ENCODE assay signal across 11 cellular contexts in the genomic region with DNA sequence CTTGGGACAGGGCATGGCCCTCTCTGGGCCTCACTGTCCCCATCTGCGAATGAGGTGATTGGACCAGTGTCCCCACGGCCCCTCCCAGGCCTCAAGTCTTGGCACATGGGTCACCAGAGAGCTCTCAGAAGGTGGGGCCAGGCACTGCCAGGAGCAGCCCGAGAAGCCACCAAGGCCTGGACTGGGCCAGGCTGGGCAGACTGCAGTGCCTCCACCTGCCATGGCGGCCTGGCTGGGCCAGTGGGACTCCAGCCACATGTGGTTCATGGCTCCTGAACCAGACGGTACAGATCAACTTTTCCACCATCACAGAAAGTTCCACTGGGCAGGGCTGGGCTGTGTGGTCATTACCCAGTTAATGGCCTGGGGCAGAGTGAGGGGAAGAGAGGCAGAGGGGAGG. TPM values are rescaled to one million over a fixed set of nuclear protein-coding genes. Genes with fewer than 3 reads are reported as not detected.
DNase-seq lines count a peak whose midpoint lies in the region; ATAC-seq, FAIRE-seq and TF ChIP-seq lines count a peak whose summit lies in the region.
"Had no signal": no experiment of that assay in that cellular context is flagged by ENCODE, and none has a peak within 500 bp of the region (broad histone marks: within the 10 kb centered on the region; RNA-seq: fewer than 3 reads in every experiment).

No MANE protein-coding gene starts in this region.

- H2BK5ac ChIP-seq in IMR-90 (ENCODE audit: low read depth, low read length, poor library complexity, severe bottlenecking), result no peak overlapping the region

- no peaks in the 10 kb centered on the region for H3K79me2 ChIP-seq in HepG2 (ENCODE audit: insufficient read depth, low read length)

- H2BK120ac ChIP-seq in IMR-90 (ENCODE audit: low read depth, low read length), result no peak overlapping the region

- H3K4me3 Mint-ChIP-seq in immature natural killer cell, result no peak overlapping the region
- H3K4me3 Mint-ChIP-seq: CD4-positive, CD25-positive, alpha-beta regulatory T cell; HFFc6 had no signal

- TF ChIP-seq EP300 in HepG2 (IDR thresholded peaks at IDR 0.05; ENCODE audit: low read depth in 2 of 2, low read length in 2 of 2), result no peak
- TF ChIP-seq EP300 in HepG2 (CRISPR knock-in tag; IDR thresholded peaks at IDR 0.05; ENCODE audit: borderline replicate concordance), result no peak

- H3K9me3 Mint-ChIP-seq in immature natural killer cell, result no peaks in the 10 kb centered on the region
- H3K9me3 Mint-ChIP-seq: HFFc6 had no signal

- in situ Hi-C loops in IMR-90 (cut with MboI; ENCODE audit: low sequenced_read_pairs) (no loop called here), HepG2 (cut with HindIII; ENCODE audit: extremely low pct_ligation_motif_present, low pct_unique_long_range_greater_than_20kb) (no loop called here)

- no peaks in the 10 kb centered on the region for H3K36me3 Mint-ChIP-seq in immature natural killer cell

- no peaks in the 10 kb centered on the region for H3K9me1 ChIP-seq in IMR-90 (ENCODE audit: insufficient read depth, low read length)

- dilution Hi-C loops in IMR-90 (cut with HindIII; ENCODE audit: low sequenced_read_pairs, unreplicated experiment), result no loop called here

- ATAC-seq in IMR-90 (ENCODE audit: low read depth) (no peak), HepG2 (peak; percentile 5; the same call in 2 of the 3 replicates), upper lobe of right lung (peak; percentile 12), HG03175 (IDR thresholded peaks at IDR 0.05; ENCODE audit: unreplicated experiment) (no peak)

- H2AK9ac ChIP-seq in IMR-90 (replicated peaks; ENCODE audit: low read depth, low read length, poor library complexity), result peak overlapping the region; percentile 51

- H2BK20ac ChIP-seq in IMR-90 (ENCODE audit: low read depth, low read length), result no peak overlapping the region

- H2AFZ ChIP-seq in IMR-90 (replicated peaks; ENCODE audit: low read length, poor library complexity) (no peak overlapping the region), HepG2 (ENCODE audit: low read length) (no peak overlapping the region)

- H3K27me3 Mint-ChIP-seq in immature natural killer cell (ENCODE audit: low read depth in 3 of 3), result peaks cover 0 to 2% (median 1%) of the 10 kb centered on the region in 3 donors
- H3K27me3 Mint-ChIP-seq: CD4-positive, CD25-positive, alpha-beta regulatory T cell had no signal

- H3K27ac Mint-ChIP-seq in immature natural killer cell, result no peak overlapping the region
- H3K27ac Mint-ChIP-seq: HFFc6 had no signal

- H3K56ac ChIP-seq in IMR-90 (ENCODE audit: extremely low read depth, insufficient read depth, low read length), result no peak overlapping the region

- WGBS in IMR-90 (ENCODE audit: extremely low coverage in 2 of 2, insufficient read length in 1 of 2), 2 experiments, result 81% methylated on average over 3 of the region's 5 CpGs; no CpG with 5 or more reads in 1 of the 2 experiments
- 79% methylated on average over 3 of the region's 5 CpGs for WGBS in HepG2 (ENCODE audit: low lambda C conversion rate)

- no peaks in the 10 kb centered on the region for H3K79me1 ChIP-seq in IMR-90 (ENCODE audit: low read depth in 1 of 2, low read length in 2 of 2)

- TF ChIP-seq CTCF in IMR-90 (conservative IDR thresholded peaks at IDR 0.05; ENCODE audit: low read depth, low read length), result no peak
- no peak for TF ChIP-seq CTCF in HepG2 (CRISPR knock-in tag; IDR thresholded peaks at IDR 0.05)
- TF ChIP-seq CTCF in upper lobe of right lung (IDR thresholded peaks at IDR 0.05), result no peak

- no peak overlapping the region for H3K23ac ChIP-seq in IMR-90 (ENCODE audit: low read depth, low read length)

- H3K4me1 ChIP-seq in BLaER1 (peaks cover 45% of the 10 kb centered on the region), IMR-90 (ENCODE audit: control insufficient read depth, insufficient read depth, low read length) (no peaks in the 10 kb centered on the region), HepG2 (ENCODE audit: insufficient read depth, low read length) (peaks cover 25% of the 10 kb centered on the region), upper lobe of right lung (no peaks in the 10 kb centered on the region)

- H3K4ac ChIP-seq in IMR-90 (ENCODE audit: low read depth, low read length), result no peak overlapping the region

- no peak for DNase-seq in IMR-90
- DNase-seq in HepG2 (ENCODE audit: low spot score), result no peak
- no peak for DNase-seq in upper lobe of right lung
- no peak for DNase-seq in immature natural killer cell
- DNase-seq: GF-D8, HCEC 1CT, HFFc6 had no signal

- no peak for FAIRE-seq in HepG2 (lab: Jason Lieb, UNC)

- POLR2A ChIA-PET in IMR-90 (lab: Charles Lee; ENCODE audit: unreplicated experiment) (no interaction called here), HepG2 (lab: Yijun Ruan, JAX) (interaction anchor here (1.2 kb wide), 1 partner anchor 20 kb away, joined by 5 read pairs; a partner anchor contains a TSS)

- H2AK5ac ChIP-seq in IMR-90 (ENCODE audit: low read depth, low read length), result no peak overlapping the region

- peak overlapping the region; percentile 50; the same call in 1 of the 2 replicates for H3K4me2 ChIP-seq in BLaER1
- H3K4me2 ChIP-seq in IMR-90 (ENCODE audit: low read depth, low read length), result no peak overlapping the region
- H3K4me2 ChIP-seq in HepG2 (ENCODE audit: low read depth, low read length), result no peak overlapping the region

- H3K4me3 ChIP-seq in BLaER1 (no peak overlapping the region), IMR-90 (ENCODE audit: insufficient read depth, low read depth, low read length) (no peak overlapping the region), HepG2 (replicated peaks in 1 of 3; ENCODE audit: insufficient read depth in 1 of 3, low read depth in 2 of 3, low read length in 3 of 3) (no peak overlapping the region), upper lobe of right lung (no peak overlapping the region)

- peaks cover 0 to 1% of the 10 kb centered on the region in 2 donors for H3K4me1 Mint-ChIP-seq in immature natural killer cell

- CTCF ChIA-PET in IMR-90 (lab: Yijun Ruan, JAX) (interaction anchor here (1.1 kb wide), 1 partner anchor 97 kb away, joined by 11 read pairs; no protein-coding TSS in a partner anchor), HepG2 (lab: Yijun Ruan, JAX; ENCODE audit: low intra/inter-chr PET ratio, low total read pairs) (interaction anchor here (1.1 to 1.7 kb wide), 3 partner anchors 94 to 734 kb away, joined by 3 to 5 read pairs (median 5); no protein-coding TSS in a partner anchor)

- H3K18ac ChIP-seq in IMR-90 (ENCODE audit: low read depth, low read length), result no peak overlapping the region

- no peak overlapping the region for H4K5ac ChIP-seq in IMR-90 (ENCODE audit: low read depth, low read length)

- intact Hi-C loops in IMR-90 (cut with micrococcal nuclease) (no loop called here), HepG2 (cut with micrococcal nuclease; ENCODE audit: unreplicated experiment) (loop anchor here (5.0 kb wide), 1 partner anchor 735 kb away; no protein-coding TSS in a partner anchor), upper lobe of right lung (cut with DNase I) (no loop called here)

- H4K91ac ChIP-seq in IMR-90 (ENCODE audit: insufficient read depth, low read depth, low read length), result no peak overlapping the region

- H4K20me1 ChIP-seq in BLaER1, result no peaks in the 10 kb centered on the region
- H4K20me1 ChIP-seq in IMR-90 (ENCODE audit: insufficient read depth, low read length), result no peaks in the 10 kb centered on the region
- no peaks in the 10 kb centered on the region for H4K20me1 ChIP-seq in HepG2 (ENCODE audit: insufficient read depth, low read length)

- H3K14ac ChIP-seq in IMR-90 (replicated peaks; ENCODE audit: low read depth, low read length), result no peak overlapping the region

- no peak overlapping the region for H2BK15ac ChIP-seq in IMR-90 (ENCODE audit: low read depth, low read length)

- H3K27ac ChIP-seq in BLaER1, result peak overlapping the region; percentile 23; the same call in 1 of the 2 replicates
- no peak overlapping the region for H3K27ac ChIP-seq in IMR-90 (ENCODE audit: insufficient read depth, low read length)
- no peak overlapping the region for H3K27ac ChIP-seq in HepG2 (ENCODE audit: extremely low read length, insufficient read depth, low read length)
- H3K27ac ChIP-seq in upper lobe of right lung, result no peak overlapping the region
- H3K27ac ChIP-seq: HL-60 had no signal

- H3K9me3 ChIP-seq in BLaER1, result peaks cover 1% of the 10 kb centered on the region
- H3K9me3 ChIP-seq in IMR-90 (ENCODE audit: control insufficient read depth, insufficient read depth, low read length), result no peaks in the 10 kb centered on the region; the same call in 1 of the 2 replicates
- no peaks in the 10 kb centered on the region for H3K9me3 ChIP-seq in HepG2 (ENCODE audit: low read length)
- H3K9me3 ChIP-seq in upper lobe of right lung, result no peaks in the 10 kb centered on the region

- BruUV-seq in IMR-90 (replicated peaks; lab: Mats Ljungman, UMichigan), result no TSS peak
- BruUV-seq in HepG2 (replicated peaks; lab: Mats Ljungman, UMichigan), result no TSS peak

- TF ChIP-seq RAD21 in IMR-90 (IDR thresholded peaks at IDR 0.05; ENCODE audit: low read length) (no peak), HepG2 (CRISPR knock-in tag; IDR thresholded peaks at IDR 0.05) (no peak)

- H4K8ac ChIP-seq in IMR-90 (ENCODE audit: low read depth in 2 of 2, low read length in 2 of 2), result no peak overlapping the region

- H3K9ac ChIP-seq in BLaER1 (no peak overlapping the region), IMR-90 (ENCODE audit: low read depth, low read length) (no peak overlapping the region), HepG2 (ENCODE audit: insufficient read depth, low read depth, low read length) (no peak overlapping the region)

- H3K36me3 ChIP-seq in BLaER1 (0 out of 2 replicates have a peak, but pooled peaks cover under 1% of the 10 kb centered on the region), IMR-90 (ENCODE audit: control insufficient read depth, insufficient read depth, low read length) (no peaks in the 10 kb centered on the region), HepG2 (replicated peaks in 1 of 2; ENCODE audit: control insufficient read depth in 1 of 2, insufficient read depth in 2 of 2, low read length in 2 of 2) (no peaks in the 10 kb centered on the region; a peak in 1 of 5 replicates), upper lobe of right lung (no peaks in the 10 kb centered on the region)

- TF ChIP-seq POLR2A in IMR-90 (IDR thresholded peaks at IDR 0.05; ENCODE audit: low read depth, low read length) (no peak), HepG2 (IDR thresholded peaks at IDR 0.05; ENCODE audit: insufficient read depth in 1 of 2, low read depth in 2 of 2, low read length in 2 of 2) (no peak)

- H3K27me3 ChIP-seq in BLaER1, result no peaks in the 10 kb centered on the region
- H3K27me3 ChIP-seq in IMR-90 (ENCODE audit: control insufficient read depth, insufficient read depth, low read length), result 0 out of 2 replicates have a peak, but pooled peaks cover 2% of the 10 kb centered on the region
- H3K27me3 ChIP-seq in HepG2 (ENCODE audit: control insufficient read depth in 1 of 2, insufficient read depth in 2 of 2, low read length in 2 of 2), result no peaks in the 10 kb centered on the region
- no peaks in the 10 kb centered on the region for H3K27me3 ChIP-seq in upper lobe of right lung

RNA-seq across cellular contexts. Expression of a gene that starts 19.8 kb away (rescaled TPM):
- total RNA-seq in IMR-90 (2012; rRNA removed), result 1.9 and 2.0 TPM in 2 replicates
- 3.8 and 4.7 TPM in 2 replicates for polyA plus RNA-seq in IMR-90 (2012; rRNA removed)
- 3.7 and 6.4 TPM in 2 replicates for polyA plus RNA-seq in IMR-90 (2012; cell fraction: cytosol; rRNA removed)
- 4.1 and 7.4 TPM in 2 replicates for polyA plus RNA-seq in IMR-90 (2012; cell fraction: nucleus; rRNA removed; ENCODE audit: low replicate concordance)
- total RNA-seq in HepG2 (2016; rRNA removed; fragmentation: Illumina TruSeq; extraction: Trizol), result 7.2 and 8.6 TPM in 2 replicates
- 20.8 and 21.6 TPM in 2 replicates for total RNA-seq in HepG2 (2016; cell fraction: cytosol; rRNA removed; fragmentation: Illumina TruSeq; extraction: Trizol; ENCODE audit: low read depth)
- 6.9 and 8.1 TPM in 2 replicates for total RNA-seq in HepG2 (2016; cell fraction: insoluble cytoplasmic fraction; rRNA removed; fragmentation: Illumina TruSeq; extraction: Trizol)
- total RNA-seq in HepG2 (2016; cell fraction: membrane; rRNA removed; fragmentation: Illumina TruSeq; extraction: Trizol), result 15.4 and 16.2 TPM in 2 replicates
- 6.3 TPM in 2 replicates for total RNA-seq in HepG2 (2016; cell fraction: nucleus; rRNA removed; fragmentation: Illumina TruSeq; extraction: Trizol)
- 2.0 and 2.8 TPM in 2 replicates for polyA plus RNA-seq in HepG2 (2011; rRNA removed)
- polyA plus RNA-seq in HepG2 (2011; cell fraction: cytosol; rRNA removed), result 1.3 and 3.1 TPM in 2 replicates
- 4.1 and 5.0 TPM in 2 replicates for polyA plus RNA-seq in HepG2 (2011; cell fraction: nucleus; rRNA removed)
- polyA plus RNA-seq in HepG2 (2012), result 3.8 and 4.5 TPM in 2 replicates
- polyA plus RNA-seq in HepG2 (2016; cell fraction: cytosol; fragmentation: Illumina TruSeq; extraction: Trizol; ENCODE audit: low read depth), result 14.5 and 18.3 TPM in 2 replicates
- 6.1 and 7.7 TPM in 2 replicates for polyA plus RNA-seq in HepG2 (2016; cell fraction: insoluble cytoplasmic fraction; fragmentation: Illumina TruSeq; extraction: Trizol; ENCODE audit: low read depth)
- polyA plus RNA-seq in HepG2 (2016; cell fraction: membrane; fragmentation: Illumina TruSeq; extraction: Trizol; ENCODE audit: low read depth), result 13.5 and 16.8 TPM in 2 replicates
- 7.1 and 7.6 TPM in 2 replicates for polyA plus RNA-seq in HepG2 (2016; cell fraction: nucleus; fragmentation: Illumina TruSeq; extraction: Trizol; ENCODE audit: insufficient read depth, low read depth)
- polyA minus RNA-seq in HepG2 (2011; rRNA and poly(A)+ RNA removed; ENCODE audit: low replicate concordance), result 2.1 and 2.6 TPM in 2 replicates
- polyA minus RNA-seq in HepG2 (2011; cell fraction: cytosol; rRNA and poly(A)+ RNA removed), result 0.79 and 1.4 TPM in 2 replicates
- polyA minus RNA-seq in HepG2 (2011; cell fraction: nucleus; rRNA and poly(A)+ RNA removed), result 3.7 and 5.0 TPM in 2 replicates
- total RNA-seq in upper lobe of right lung, result 3.0 TPM
- polyA plus RNA-seq in immature natural killer cell, result 1 to 10 TPM; 3.2 to 7.7 (median 4.4) TPM

Comparison
In these comparisons a context has a peak if more than half of its experiments do, and no peak if none do; other contexts are left out.
1. ATAC-seq: peak in HepG2 (single experiment) and upper lobe of right lung (single experiment); none in IMR-90 (single experiment) and HG03175 (single experiment).